Comparison of ENCODE assay signal across 1 cellular context in genomic region chr4:118264096-118264495, GRCh38.
TF ChIP-seq lines count a peak whose summit lies in the region.

No MANE protein-coding gene starts in this region.

TF ChIP-seq in H1, 55 proteins besides CTCF, POLR2A, EP300 and RAD21 (continued from another document):
- TF ChIP-seq ZNF274 (IDR thresholded peaks at IDR 0.05; ENCODE audit: borderline replicate concordance, extremely low read depth, low read length) (no peak), SP1 (IDR thresholded peaks at IDR 0.05; ENCODE audit: low read depth, low read length) (no peak), KDM5A (IDR thresholded peaks at IDR 0.05; ENCODE audit: low read length) (no peak), ATF3 (IDR thresholded peaks at IDR 0.05; ENCODE audit: insufficient read depth, low read depth, low read length) (no peak), CBX8 (IDR thresholded peaks at IDR 0.05; ENCODE audit: borderline replicate concordance, low read depth, low read length) (no peak), RFX5 (IDR thresholded peaks at IDR 0.05; ENCODE audit: borderline replicate concordance, low read depth, low read length) (no peak), JUND (IDR thresholded peaks at IDR 0.05; ENCODE audit: low read length) (no peak), POU5F1 (IDR thresholded peaks at IDR 0.05; ENCODE audit: low read depth, low read length) (no peak), CBX5 (IDR thresholded peaks at IDR 0.05; ENCODE audit: low read depth, low read length) (no peak), POLR2AphosphoS5 (IDR thresholded peaks at IDR 0.05; ENCODE audit: low read depth, low read length) (no peak), TAF7 (optimal IDR thresholded peaks at IDR 0.05; ENCODE audit: borderline replicate concordance, low read depth, low read length) (no peak), SRF (IDR thresholded peaks at IDR 0.05; ENCODE audit: low read depth, low read length) (no peak), E2F6 (IDR thresholded peaks at IDR 0.05) (no peak), RXRA (IDR thresholded peaks at IDR 0.05; ENCODE audit: insufficient read depth, low read depth, low read length) (no peak), SP2 (IDR thresholded peaks at IDR 0.05; ENCODE audit: low read length) (no peak), KDM1A (IDR thresholded peaks at IDR 0.05; ENCODE audit: borderline replicate concordance, low read length) (no peak), CREB1 (IDR thresholded peaks at IDR 0.05) (no peak), USF2 (IDR thresholded peaks at IDR 0.05; ENCODE audit: low read length) (no peak)
